In genomic region chr6:5866547-5867051, GRCh38 we compare ENCODE assay signal across 8 cellular contexts.
DNase-seq lines count a peak whose midpoint lies in the region; ATAC-seq and TF ChIP-seq lines count a peak whose summit lies in the region.

No MANE protein-coding gene starts in this region.

- H3K27me3 ChIP-seq in WERI-Rb-1 (ENCODE audit: insufficient read depth, low read depth, severe bottlenecking) (no peaks in the 10 kb centered on the region), HAP-1 (ENCODE audit: low read depth) (no peaks in the 10 kb centered on the region)

- peaks cover 8% of the 10 kb centered on the region for H3K9me3 ChIP-seq in WERI-Rb-1 (ENCODE audit: severe bottlenecking)
- H3K9me3 ChIP-seq in HAP-1 = no peaks in the 10 kb centered on the region

- peaks cover 57% of the 10 kb centered on the region for H3K4me1 Mint-ChIP-seq in activated T-cell treated with anti-CD3 and anti-CD28 coated beads, Interleukin-2, amount 50 U/mL, for 4 hours (ENCODE audit: low read depth)
- no peaks in the 10 kb centered on the region for H3K4me1 Mint-ChIP-seq in WTC11

- in situ Hi-C loops in HAP-1 (cut with MboI; ENCODE audit: low sequenced_read_pairs) = no loop called here

- peaks cover 10% of the 10 kb centered on the region for H3K9me3 Mint-ChIP-seq in activated T-cell treated with anti-CD3 and anti-CD28 coated beads, Interleukin-2, amount 50 U/mL, for 4 hours
- peaks cover 26% of the 10 kb centered on the region for H3K9me3 Mint-ChIP-seq in WTC11

- POLR2A ChIA-PET in WTC11 (lab: Charles Lee) = no interaction called here

- no peaks in the 10 kb centered on the region for H3K27me3 Mint-ChIP-seq in activated T-cell treated with anti-CD3 and anti-CD28 coated beads, Interleukin-2, amount 50 U/mL, for 4 hours (ENCODE audit: low read depth)
- peaks cover 17% of the 10 kb centered on the region for H3K27me3 Mint-ChIP-seq in WTC11 (ENCODE audit: low read depth)

- no peaks in the 10 kb centered on the region for H3K4me1 ChIP-seq in HAP-1

- no peak overlapping the region for H3K27ac Mint-ChIP-seq in WTC11

- no peak for DNase-seq in activated T-cell treated with anti-CD3 and anti-CD28 coated beads, Interleukin-2, amount 50 U/mL, for 4 hours
- no peak for DNase-seq in activated T-cell treated with anti-CD3 and anti-CD28 coated beads for 4 hours
- DNase-seq in epithelial cell of prostate (ENCODE audit: low read depth, low spot score) = peak; percentile 80
- peak; percentile 72 for DNase-seq in renal cortical epithelial cell (ENCODE audit: low read depth)
- no peak for DNase-seq in WTC11 (ENCODE audit: low spot score)
- DNase-seq in WERI-Rb-1 = no peak
- no peak for DNase-seq in HAP-1 (ENCODE audit: low spot score in 2 of 2)

- H3K4me3 ChIP-seq in WERI-Rb-1 (ENCODE audit: low read depth, low read length) (no peak overlapping the region), HAP-1 (no peak overlapping the region)

- H3K4me3 Mint-ChIP-seq in activated T-cell treated with anti-CD3 and anti-CD28 coated beads, Interleukin-2, amount 50 U/mL, for 4 hours = peak overlapping the region; percentile 73
- H3K4me3 Mint-ChIP-seq in WTC11 = no peak overlapping the region

- H3K36me3 ChIP-seq in WERI-Rb-1 (no peaks in the 10 kb centered on the region), HAP-1 (replicated peaks) (no peaks in the 10 kb centered on the region)

- H3K36me3 Mint-ChIP-seq in activated T-cell treated with anti-CD3 and anti-CD28 coated beads, Interleukin-2, amount 50 U/mL, for 4 hours (ENCODE audit: insufficient read depth) = peaks cover 7% of the 10 kb centered on the region
- peaks cover 3% of the 10 kb centered on the region for H3K36me3 Mint-ChIP-seq in WTC11

- H3K27ac ChIP-seq in epithelial cell of prostate (no peak overlapping the region), WERI-Rb-1 (no peak overlapping the region)

- CTCF ChIA-PET in WTC11 (lab: Charles Lee) = no interaction called here

- ATAC-seq in activated T-cell treated with anti-CD3 and anti-CD28 coated beads, Interleukin-2, amount 50 U/mL, for 4 hours = peak; percentile 71 to 77
- no peak for ATAC-seq in WTC11

- TF ChIP-seq CTCF in WTC11 (IDR thresholded peaks at IDR 0.05) (no peak), WERI-Rb-1 (IDR thresholded peaks at IDR 0.05; ENCODE audit: low read depth, low read length) (no peak)

TF ChIP-seq in PFSK-1, 5 proteins besides CTCF, POLR2A, EP300 and RAD21:
- TF ChIP-seq SIN3A (IDR thresholded peaks at IDR 0.05; ENCODE audit: borderline replicate concordance, insufficient read depth, low read length) (peak; percentile 95; the same call in 1 of the 2 replicates), TAF1 (IDR thresholded peaks at IDR 0.05; ENCODE audit: borderline replicate concordance, insufficient read depth, low read length) (no peak), FOXP2 (optimal IDR thresholded peaks at IDR 0.05; ENCODE audit: borderline replicate concordance, extremely low read depth, extremely low read length, insufficient read depth) (peak; percentile 45)

TF ChIP-seq in WTC11, 78 proteins besides CTCF, POLR2A, EP300 and RAD21:
- TF ChIP-seq NFYB (CRISPR knock-in tag; conservative IDR thresholded peaks at IDR 0.05; ENCODE audit: low read depth) = no peak
- TF ChIP-seq GTF2I (CRISPR knock-in tag; conservative IDR thresholded peaks at IDR 0.05) = no peak
- TF ChIP-seq SMAD4 (CRISPR knock-in tag; IDR thresholded peaks at IDR 0.05) = no peak
- TF ChIP-seq CREB1 (CRISPR knock-in tag; IDR thresholded peaks at IDR 0.05) = no peak

Comparison
In these comparisons a context has a peak if more than half of its experiments do, and no peak if none do; other contexts are left out.
1. DNase-seq: peak in epithelial cell of prostate (single experiment) and renal cortical epithelial cell (single experiment); none in activated T-cell treated with anti-CD3 and anti-CD28 coated beads, Interleukin-2, amount 50 U/mL, for 4 hours (single experiment), activated T-cell treated with anti-CD3 and anti-CD28 coated beads for 4 hours (single experiment), WTC11 (single experiment), WERI-Rb-1 (single experiment) and HAP-1 (0 of 2).